In the genomic region with DNA sequence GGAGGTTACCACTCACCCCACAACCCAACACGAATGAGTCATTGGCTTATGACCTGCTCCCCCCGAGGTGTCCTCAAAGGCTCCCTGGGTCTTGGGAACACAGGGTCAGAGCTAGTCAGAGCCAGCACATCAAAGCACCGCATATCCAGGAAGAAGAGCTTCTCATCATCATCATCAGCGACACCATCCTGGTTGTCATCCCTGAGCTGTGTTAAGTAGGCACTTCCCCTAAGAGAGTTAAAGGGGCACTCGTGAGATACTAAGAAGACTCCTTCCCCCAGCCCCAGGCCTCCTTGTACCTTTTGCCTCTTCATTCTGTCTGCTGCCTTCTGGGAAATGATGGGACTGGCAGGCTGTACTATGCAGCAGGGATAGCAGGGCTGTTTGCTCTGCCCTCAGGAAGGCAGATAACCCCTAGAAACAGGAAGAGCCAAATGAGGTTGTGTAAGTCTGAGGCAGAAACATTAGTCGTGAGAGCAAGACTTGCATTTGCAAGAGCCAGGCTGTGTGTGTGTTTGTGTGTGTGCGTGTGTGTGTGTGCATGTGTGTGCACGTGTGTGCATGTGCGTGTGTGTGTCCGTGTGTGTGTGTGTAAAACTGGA, we compare ENCODE assay signal across 1 cellular context.
A peak's percentile ranks its signal among the peaks of the same experiment; 100 is the strongest.
TF ChIP-seq lines count a peak whose summit lies in the region.

No MANE protein-coding gene starts in this region.

TF ChIP-seq in GM12878, 131 proteins besides CTCF, POLR2A, EP300 and RAD21:
- TF ChIP-seq NR2F1 (conservative IDR thresholded peaks at IDR 0.05) (no peak), RB1 (IDR thresholded peaks at IDR 0.05; ENCODE audit: borderline replicate concordance) (no peak), SRF (IDR thresholded peaks at IDR 0.05; ENCODE audit: low read depth in 2 of 2, low read length in 2 of 2) (peak; percentile 37 to 73; a peak in 3 of 4 replicates)
- TF ChIP-seq, protein P1, sequence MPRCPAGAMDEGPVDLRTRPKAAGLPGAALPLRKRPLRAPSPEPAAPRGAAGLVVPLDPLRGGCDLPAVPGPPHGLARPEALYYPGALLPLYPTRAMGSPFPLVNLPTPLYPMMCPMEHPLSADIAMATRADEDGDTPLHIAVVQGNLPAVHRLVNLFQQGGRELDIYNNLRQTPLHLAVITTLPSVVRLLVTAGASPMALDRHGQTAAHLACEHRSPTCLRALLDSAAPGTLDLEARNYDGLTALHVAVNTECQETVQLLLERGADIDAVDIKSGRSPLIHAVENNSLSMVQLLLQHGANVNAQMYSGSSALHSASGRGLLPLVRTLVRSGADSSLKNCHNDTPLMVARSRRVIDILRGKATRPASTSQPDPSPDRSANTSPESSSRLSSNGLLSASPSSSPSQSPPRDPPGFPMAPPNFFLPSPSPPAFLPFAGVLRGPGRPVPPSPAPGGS (IDR thresholded peaks at IDR 0.05; ENCODE audit: borderline replicate concordance, insufficient read depth, low read depth, low read length, poor library complexity, severe bottlenecking): peak; percentile 86
